Comparison of ENCODE assay signal across 8 cellular contexts in genomic region chr20:31604567-31605030, GRCh38. TPM values are rescaled to one million over a fixed set of nuclear protein-coding genes. Genes with fewer than 3 reads are reported as not detected.
DNase-seq lines count a peak whose midpoint lies in the region; ATAC-seq and TF ChIP-seq lines count a peak whose summit lies in the region.

No MANE protein-coding gene starts in this region.

- H3K36me3 ChIP-seq in HAP-1 (replicated peaks) (peaks cover 14% of the 10 kb centered on the region), SU-DHL-6 (ENCODE audit: low read length) (no peaks in the 10 kb centered on the region), gastroesophageal sphincter (no peaks in the 10 kb centered on the region), skeletal muscle tissue (ENCODE audit: control insufficient read depth in 3 of 3, insufficient read depth in 3 of 3, low read length in 3 of 3) (peaks cover 0 to 5% (median 0%) of the 10 kb centered on the region in 3 donors)

- H3K27me3 ChIP-seq in HAP-1 (ENCODE audit: low read depth) (no peaks in the 10 kb centered on the region), SU-DHL-6 (ENCODE audit: low read length) (no peaks in the 10 kb centered on the region; the same call in 1 of the 2 replicates), gastroesophageal sphincter (no peaks in the 10 kb centered on the region), skeletal muscle tissue (ENCODE audit: control insufficient read depth in 3 of 3, insufficient read depth in 3 of 3, low read length in 3 of 3) (no peaks in the 10 kb centered on the region)

- peak in 1 of 2 experiments; percentile 40 for DNase-seq in HAP-1 (ENCODE audit: low spot score in 2 of 2)
- no peak for DNase-seq in stimulated activated CD8-positive, alpha-beta memory T cell treated with anti-CD3 and anti-CD28 coated beads, Interleukin-4, amount 100 ng/mL, for 48 hours
- DNase-seq in stimulated activated naive CD4-positive, alpha-beta T cell (lab: John Stamatoyannopoulos, UW) = no peak
- no peak for DNase-seq in HuH-7 (ENCODE audit: low spot score)

- peak; percentile 1 for ATAC-seq in gastroesophageal sphincter
- ATAC-seq in GM19467 (IDR thresholded peaks at IDR 0.05; ENCODE audit: unreplicated experiment) = no peak

- in situ Hi-C loops in HAP-1 (cut with MboI; ENCODE audit: low sequenced_read_pairs) = loop anchor here (5.0 kb wide), 1 partner anchor 32 kb away; no protein-coding TSS in a partner anchor

- H3K9me3 ChIP-seq in HAP-1 (no peaks in the 10 kb centered on the region), SU-DHL-6 (ENCODE audit: insufficient read depth, low read length) (no peaks in the 10 kb centered on the region), gastroesophageal sphincter (no peaks in the 10 kb centered on the region), skeletal muscle tissue (ENCODE audit: control insufficient read depth in 3 of 3, low read length in 3 of 3) (no peaks in the 10 kb centered on the region)

- peak overlapping the region; percentile 93 for H3K4me2 ChIP-seq in SU-DHL-6 (ENCODE audit: low read depth, low read length, poor library complexity, severe bottlenecking)

- peak overlapping the region; percentile 64 for H3K9ac ChIP-seq in SU-DHL-6 (ENCODE audit: low read length)
- peak overlapping the region; percentile 84 to 90 (median 86) for H3K9ac ChIP-seq in skeletal muscle tissue (ENCODE audit: low read depth in 1 of 3, low read length in 3 of 3)

- H3K27ac ChIP-seq in SU-DHL-6 (ENCODE audit: low read depth, low read length) = peak overlapping the region; percentile 63
- peak overlapping the region; percentile 64 to 98 (median 92) for H3K27ac ChIP-seq in gastroesophageal sphincter
- peak overlapping the region; percentile 83 for H3K27ac ChIP-seq in skeletal muscle tissue (ENCODE audit: low read depth, low read length)

- H3F3A ChIP-seq in SU-DHL-6 (ENCODE audit: insufficient read depth) = peaks cover 13% of the 10 kb centered on the region

- TF ChIP-seq EP300 in gastroesophageal sphincter (IDR thresholded peaks at IDR 0.05) = no peak

- no peak for TF ChIP-seq POLR2A in gastroesophageal sphincter (IDR thresholded peaks at IDR 0.05)

- H4K20me1 ChIP-seq in SU-DHL-6 (ENCODE audit: low read depth, low read length) = no peaks in the 10 kb centered on the region

- H3K79me2 ChIP-seq in SU-DHL-6 (ENCODE audit: insufficient read depth, low read length) = no peaks in the 10 kb centered on the region

- peak overlapping the region; percentile 38 for H2AFZ ChIP-seq in SU-DHL-6 (ENCODE audit: low read depth, low read length, severe bottlenecking)

- TF ChIP-seq CTCF in SU-DHL-6 (IDR thresholded peaks at IDR 0.05; ENCODE audit: insufficient read depth, low read length, poor library complexity, severe bottlenecking) = no peak
- TF ChIP-seq CTCF in gastroesophageal sphincter (IDR thresholded peaks at IDR 0.05) = no peak

- WGBS in gastroesophageal sphincter (ENCODE audit: low coverage in 1 of 2), 2 donors = 0 to 2% methylated on average over 9 to 14 of the region's 14 CpGs

- no peaks in the 10 kb centered on the region for H3K9me2 ChIP-seq in SU-DHL-6 (replicated peaks; ENCODE audit: insufficient read depth, low read length)

- H3K4me3 ChIP-seq in HAP-1 (peak overlapping the region; percentile 72), SU-DHL-6 (ENCODE audit: insufficient read depth, low read length, poor library complexity, severe bottlenecking) (peak overlapping the region; percentile 67), gastroesophageal sphincter (peak overlapping the region; percentile 41 to 78), skeletal muscle tissue (ENCODE audit: low read length in 3 of 3) (peak overlapping the region; percentile 83 to 95 (median 92))

- H3K4me1 ChIP-seq in HAP-1 (peaks cover 34% of the 10 kb centered on the region), gastroesophageal sphincter (peaks cover 0 to 68% (median 6%) of the 10 kb centered on the region in 3 donors), skeletal muscle tissue (ENCODE audit: control insufficient read depth in 3 of 3, insufficient read depth in 3 of 3, low read length in 3 of 3) (peaks cover 42 to 46% (median 43%) of the 10 kb centered on the region in 3 donors)

RNA-seq across cellular contexts. Expression of gene ID1, which starts 0.5 kb away (rescaled TPM):
- total RNA-seq in gastroesophageal sphincter (100 to 1,000 TPM; 221 to 714 (median 372) TPM), skeletal muscle tissue (136 TPM)

RNA-seq across cellular contexts. Expression of gene COX4I2, which starts 33.1 kb away (rescaled TPM):
- total RNA-seq in gastroesophageal sphincter = 10 to 100 TPM in 2 of 4 donors, 1 to 10 TPM in 1, not detected in 1; 4.6 to 40.9 (median 12.1) TPM
- 16.2 TPM for total RNA-seq in skeletal muscle tissue
